ENCODE assay signal across 1 cellular context in the genomic region with DNA sequence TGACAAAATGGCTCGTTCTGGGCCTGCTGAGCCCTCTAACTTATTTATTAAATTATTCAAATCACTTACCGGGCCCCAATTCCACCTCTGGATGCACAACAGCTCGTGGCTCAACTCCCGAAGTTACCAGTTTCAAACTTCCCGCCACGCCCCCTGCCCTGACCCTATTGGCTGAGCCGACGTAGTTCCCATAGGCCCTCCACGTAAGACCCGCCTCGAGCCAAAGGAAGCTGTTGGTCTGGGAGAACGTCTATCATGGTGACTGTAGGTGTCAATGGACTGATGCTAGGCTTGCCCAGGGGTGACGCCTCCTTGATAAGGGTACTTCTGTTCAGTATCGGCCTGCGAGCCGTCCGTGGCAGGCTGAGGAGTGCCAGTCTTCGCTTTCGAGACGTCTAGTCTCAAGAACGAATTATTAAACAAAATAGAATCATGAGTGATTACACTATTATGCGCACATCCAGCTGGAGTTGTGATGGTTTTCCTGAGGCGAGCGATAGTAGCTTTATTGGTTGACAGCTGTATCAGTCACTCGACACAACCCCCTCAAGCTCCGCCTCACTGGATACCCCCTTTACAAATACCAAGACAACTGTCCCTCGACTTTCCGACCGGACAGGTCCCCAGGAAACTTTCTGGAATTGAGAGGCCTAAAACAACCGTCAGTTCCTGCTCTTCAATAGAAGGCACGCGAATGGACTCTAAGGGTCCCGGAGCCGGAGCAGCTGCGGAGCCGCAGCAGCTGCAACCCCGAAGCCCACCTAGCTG.
TF ChIP-seq lines count a peak whose summit lies in the region.

A gene (minus strand): TSS at position 134 of the 768 bp plus-strand sequence. CDS start 334 bp downstream, outside the sequence.

TF ChIP-seq in HEK293, 187 proteins besides CTCF, POLR2A, EP300 and RAD21 (continued from another document):
- TF ChIP-seq, protein P1, sequence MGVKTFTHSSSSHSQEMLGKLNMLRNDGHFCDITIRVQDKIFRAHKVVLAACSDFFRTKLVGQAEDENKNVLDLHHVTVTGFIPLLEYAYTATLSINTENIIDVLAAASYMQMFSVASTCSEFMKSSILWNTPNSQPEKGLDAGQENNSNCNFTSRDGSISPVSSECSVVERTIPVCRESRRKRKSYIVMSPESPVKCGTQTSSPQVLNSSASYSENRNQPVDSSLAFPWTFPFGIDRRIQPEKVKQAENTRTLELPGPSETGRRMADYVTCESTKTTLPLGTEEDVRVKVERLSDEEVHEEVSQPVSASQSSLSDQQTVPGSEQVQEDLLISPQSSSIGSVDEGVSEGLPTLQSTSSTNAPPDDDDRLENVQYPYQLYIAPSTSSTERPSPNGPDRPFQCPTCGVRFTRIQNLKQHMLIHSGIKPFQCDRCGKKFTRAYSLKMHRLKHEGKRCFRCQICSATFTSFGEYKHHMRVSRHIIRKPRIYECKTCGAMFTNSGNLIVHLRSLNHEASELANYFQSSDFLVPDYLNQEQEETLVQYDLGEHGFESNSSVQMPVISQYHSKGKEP (tag by site-specific recombination; IDR thresholded peaks at IDR 0.05): peak; percentile 83
- TF ChIP-seq, protein P2, sequence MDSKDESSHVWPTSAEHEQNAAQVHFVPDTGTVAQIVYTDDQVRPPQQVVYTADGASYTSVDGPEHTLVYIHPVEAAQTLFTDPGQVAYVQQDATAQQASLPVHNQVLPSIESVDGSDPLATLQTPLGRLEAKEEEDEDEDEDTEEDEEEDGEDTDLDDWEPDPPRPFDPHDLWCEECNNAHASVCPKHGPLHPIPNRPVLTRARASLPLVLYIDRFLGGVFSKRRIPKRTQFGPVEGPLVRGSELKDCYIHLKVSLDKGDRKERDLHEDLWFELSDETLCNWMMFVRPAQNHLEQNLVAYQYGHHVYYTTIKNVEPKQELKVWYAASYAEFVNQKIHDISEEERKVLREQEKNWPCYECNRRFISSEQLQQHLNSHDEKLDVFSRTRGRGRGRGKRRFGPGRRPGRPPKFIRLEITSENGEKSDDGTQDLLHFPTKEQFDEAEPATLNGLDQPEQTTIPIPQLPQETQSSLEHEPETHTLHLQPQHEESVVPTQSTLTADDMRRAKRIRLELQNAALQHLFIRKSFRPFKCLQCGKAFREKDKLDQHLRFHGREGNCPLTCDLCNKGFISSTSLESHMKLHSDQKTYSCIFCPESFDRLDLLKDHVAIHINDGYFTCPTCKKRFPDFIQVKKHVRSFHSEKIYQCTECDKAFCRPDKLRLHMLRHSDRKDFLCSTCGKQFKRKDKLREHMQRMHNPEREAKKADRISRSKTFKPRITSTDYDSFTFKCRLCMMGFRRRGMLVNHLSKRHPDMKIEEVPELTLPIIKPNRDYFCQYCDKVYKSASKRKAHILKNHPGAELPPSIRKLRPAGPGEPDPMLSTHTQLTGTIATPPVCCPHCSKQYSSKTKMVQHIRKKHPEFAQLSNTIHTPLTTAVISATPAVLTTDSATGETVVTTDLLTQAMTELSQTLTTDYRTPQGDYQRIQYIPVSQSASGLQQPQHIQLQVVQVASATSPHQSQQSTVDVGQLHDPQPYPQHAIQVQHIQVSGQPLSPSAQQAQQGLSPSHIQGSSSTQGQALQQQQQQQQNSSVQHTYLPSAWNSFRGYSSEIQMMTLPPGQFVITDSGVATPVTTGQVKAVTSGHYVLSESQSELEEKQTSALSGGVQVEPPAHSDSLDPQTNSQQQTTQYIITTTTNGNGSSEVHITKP (tag by site-specific recombination; IDR thresholded peaks at IDR 0.05): peak; percentile 52
- TF ChIP-seq KLF9 (tag by site-specific recombination; IDR thresholded peaks at IDR 0.05; ENCODE audit: low read depth) (peak; percentile 93), ZFHX2 (tag by site-specific recombination; conservative IDR thresholded peaks at IDR 0.05) (peak; percentile 28), ZNF23 (tag by site-specific recombination; IDR thresholded peaks at IDR 0.05; ENCODE audit: borderline replicate concordance) (no peak), ZNF548 (tag by site-specific recombination; IDR thresholded peaks at IDR 0.05) (no peak), KLF8 (tag by site-specific recombination; IDR thresholded peaks at IDR 0.05) (peak; percentile 44; the same call in 1 of the 2 replicates), HOXA7 (CRISPR knock-in tag; IDR thresholded peaks at IDR 0.05; ENCODE audit: borderline replicate concordance) (no peak), ZNF626 (tag by site-specific recombination; IDR thresholded peaks at IDR 0.05) (no peak), ZBTB20 (tag by site-specific recombination; IDR thresholded peaks at IDR 0.05) (no peak), ZNF433 (tag by site-specific recombination; IDR thresholded peaks at IDR 0.05; ENCODE audit: low read depth) (no peak), KLF10 (tag by site-specific recombination; IDR thresholded peaks at IDR 0.05) (peak; percentile 45), ZBTB17 (tag by site-specific recombination; IDR thresholded peaks at IDR 0.05) (peak; percentile 69), ZNF629 (tag by site-specific recombination; IDR thresholded peaks at IDR 0.05) (peak; percentile 61; the same call in 1 of the 2 replicates)
- TF ChIP-seq, protein P3, sequence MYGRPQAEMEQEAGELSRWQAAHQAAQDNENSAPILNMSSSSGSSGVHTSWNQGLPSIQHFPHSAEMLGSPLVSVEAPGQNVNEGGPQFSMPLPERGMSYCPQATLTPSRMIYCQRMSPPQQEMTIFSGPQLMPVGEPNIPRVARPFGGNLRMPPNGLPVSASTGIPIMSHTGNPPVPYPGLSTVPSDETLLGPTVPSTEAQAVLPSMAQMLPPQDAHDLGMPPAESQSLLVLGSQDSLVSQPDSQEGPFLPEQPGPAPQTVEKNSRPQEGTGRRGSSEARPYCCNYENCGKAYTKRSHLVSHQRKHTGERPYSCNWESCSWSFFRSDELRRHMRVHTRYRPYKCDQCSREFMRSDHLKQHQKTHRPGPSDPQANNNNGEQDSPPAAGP (tag by site-specific recombination; IDR thresholded peaks at IDR 0.05): 0 out of 2 replicates have a peak, but pooled peaks have one; percentile 31
- TF ChIP-seq, protein P4, sequence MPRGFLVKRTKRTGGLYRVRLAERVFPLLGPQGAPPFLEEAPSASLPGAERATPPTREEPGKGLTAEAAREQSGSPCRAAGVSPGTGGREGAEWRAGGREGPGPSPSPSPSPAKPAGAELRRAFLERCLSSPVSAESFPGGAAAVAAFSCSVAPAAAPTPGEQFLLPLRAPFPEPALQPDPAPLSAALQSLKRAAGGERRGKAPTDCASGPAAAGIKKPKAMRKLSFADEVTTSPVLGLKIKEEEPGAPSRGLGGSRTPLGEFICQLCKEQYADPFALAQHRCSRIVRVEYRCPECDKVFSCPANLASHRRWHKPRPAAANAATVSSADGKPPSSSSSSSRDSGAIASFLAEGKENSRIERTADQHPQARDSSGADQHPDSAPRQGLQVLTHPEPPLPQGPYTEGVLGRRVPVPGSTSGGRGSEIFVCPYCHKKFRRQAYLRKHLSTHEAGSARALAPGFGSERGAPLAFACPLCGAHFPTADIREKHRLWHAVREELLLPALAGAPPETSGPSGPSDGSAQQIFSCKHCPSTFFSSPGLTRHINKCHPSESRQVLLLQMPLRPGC (tag by site-specific recombination; IDR thresholded peaks at IDR 0.05): peak; percentile 48; the same call in 1 of the 2 replicates
